16 cellular contexts compared by ENCODE assay signal in genomic region chr2:105604938-105605337, GRCh38.
DNase-seq lines count a peak whose midpoint lies in the region; ATAC-seq and TF ChIP-seq lines count a peak whose summit lies in the region.
"Had no signal": no experiment of that assay in that cellular context is flagged by ENCODE, and none has a peak within 500 bp of the region (broad histone marks: within the 10 kb centered on the region; RNA-seq: fewer than 3 reads in every experiment).

No MANE protein-coding gene starts in this region.

- no peaks in the 10 kb centered on the region for H3K9me3 ChIP-seq in adrenal gland (replicated peaks in 1 of 3)
- H3K9me3 ChIP-seq in esophagus squamous epithelium = no peaks in the 10 kb centered on the region
- no peaks in the 10 kb centered on the region for H3K9me3 ChIP-seq in BE2C

- H3K27me3 ChIP-seq in adrenal gland (no peaks in the 10 kb centered on the region), esophagus squamous epithelium (no peaks in the 10 kb centered on the region), BE2C (no peaks in the 10 kb centered on the region)

- ATAC-seq in left lobe of liver = peak; percentile 31

- H3K4me3 ChIP-seq in adrenal gland (no peak overlapping the region), esophagus squamous epithelium (no peak overlapping the region), BE2C (ENCODE audit: low read depth, low read length) (no peak overlapping the region)
- H3K4me3 ChIP-seq: lung had no signal

- H3K4me1 ChIP-seq in adrenal gland (replicated peaks in 1 of 2) (peaks cover 6 to 14% of the 10 kb centered on the region in 2 donors), esophagus squamous epithelium (peaks cover 0 to 25% (median 3%) of the 10 kb centered on the region in 3 donors), BE2C (no peaks in the 10 kb centered on the region)
- H3K4me1 ChIP-seq: parathyroid adenoma had no signal

- DNase-seq in adrenal gland = peak; percentile 27 to 81 (median 59)
- no peak for DNase-seq in esophagus squamous epithelium (lab: John Stamatoyannopoulos, UW)
- DNase-seq in left lobe of liver (ENCODE audit: low spot score) = no peak
- DNase-seq in superior temporal gyrus (ENCODE audit: extremely low spot score) = peak; percentile 78
- DNase-seq in BE2C = no peak
- DNase-seq in AG08396 (ENCODE audit: low spot score) = no peak
- no peak for DNase-seq in activated effector memory CD4-positive, alpha-beta T cell treated with Interleukin-2 at 50 U/mL for 16 hours
- DNase-seq in GF-D8 (lab: John Stamatoyannopoulos, UW) = no peak
- DNase-seq: activated CD4-positive, alpha-beta memory T cell treated with anti-CD3 and anti-CD28 coated beads, Interleukin-2, amount 10 ng/mL, durations not matched to agents 7 days and 5 days; CD4-positive, CD25-positive, alpha-beta regulatory T cell; NCI-H1092; NCI-H446 treated with DMSO at 0.1 percent for 48 hours; T1000 had no signal

- H3K27ac ChIP-seq in adrenal gland (peak overlapping the region in 3 of 5 donors; percentile 23 to 33 (median 32)), esophagus squamous epithelium (peak overlapping the region in 3 of 4 donors; percentile 68 to 74 (median 72))
- H3K27ac ChIP-seq: RWPE1 had no signal

- no peaks in the 10 kb centered on the region for H3K36me3 ChIP-seq in adrenal gland (replicated peaks in 1 of 2)
- H3K36me3 ChIP-seq in esophagus squamous epithelium = no peaks in the 10 kb centered on the region
- no peaks in the 10 kb centered on the region for H3K36me3 ChIP-seq in BE2C

- intact Hi-C loops in adrenal gland (cut with DNase I) (no loop called here), esophagus squamous epithelium (cut with DNase I) (no loop called here)

- no peak for TF ChIP-seq CTCF in adrenal gland (IDR thresholded peaks at IDR 0.05)
- no peak for TF ChIP-seq CTCF in esophagus squamous epithelium (IDR thresholded peaks at IDR 0.05)
- no peak for TF ChIP-seq CTCF in BE2C (IDR thresholded peaks at IDR 0.05; ENCODE audit: low read depth, low read length)

- TF ChIP-seq POLR2A in adrenal gland (IDR thresholded peaks at IDR 0.05) (no peak), esophagus squamous epithelium (IDR thresholded peaks at IDR 0.05) (no peak)

- 18 to 42% (median 33%) methylated on average over 3 of the region's 3 CpGs for WGBS in adrenal gland, 4 donors
- 11 to 29% methylated on average over 3 of the region's 3 CpGs for WGBS in esophagus squamous epithelium, 2 donors

Comparison
In these comparisons a context has a peak if more than half of its experiments do, and no peak if none do; other contexts are left out.
1. DNase-seq: peak in adrenal gland (7 of 7) and superior temporal gyrus (single experiment); none in esophagus squamous epithelium (single experiment), left lobe of liver (single experiment), BE2C (single experiment), AG08396 (single experiment), activated effector memory CD4-positive, alpha-beta T cell treated with Interleukin-2 at 50 U/mL for 16 hours (single experiment) and GF-D8 (single experiment).